ENCODE assay signal across 9 cellular contexts in genomic region chr15:96339662-96340347, GRCh38. TPM values are rescaled to one million over a fixed set of nuclear protein-coding genes. Genes with fewer than 3 reads are reported as not detected.
DNase-seq lines count a peak whose midpoint lies in the region; ATAC-seq and TF ChIP-seq lines count a peak whose summit lies in the region.
"Had no signal": no experiment of that assay in that cellular context is flagged by ENCODE, and none has a peak within 500 bp of the region (broad histone marks: within the 10 kb centered on the region; RNA-seq: fewer than 3 reads in every experiment).

No MANE protein-coding gene starts in this region.

- H3K9me3 ChIP-seq in SJSA1 (replicated peaks): no peaks in the 10 kb centered on the region
- H3K9me3 ChIP-seq: mucosa of descending colon had no signal

- H3K27me3 ChIP-seq in SJSA1 (replicated peaks): no peaks in the 10 kb centered on the region

- H3K27ac ChIP-seq in SJSA1: peak overlapping the region; percentile 84

- peaks cover 87% of the 10 kb centered on the region for H3K4me1 Mint-ChIP-seq in progenitor cell of endocrine pancreas (ENCODE audit: low read depth)

- H3K4me3 Mint-ChIP-seq in progenitor cell of endocrine pancreas (ENCODE audit: low read depth): peak overlapping the region; percentile 89

- H3K36me3 Mint-ChIP-seq in progenitor cell of endocrine pancreas (ENCODE audit: insufficient read depth): peaks cover 21% of the 10 kb centered on the region

- no peak for TF ChIP-seq CTCF in progenitor cell of endocrine pancreas (IDR thresholded peaks at IDR 0.05; ENCODE audit: unreplicated experiment)

- peak overlapping the region; percentile 97 for H3K27ac Mint-ChIP-seq in progenitor cell of endocrine pancreas

- no peak for ATAC-seq in HG03280 (IDR thresholded peaks at IDR 0.05; ENCODE audit: unreplicated experiment)

- H3K27me3 Mint-ChIP-seq in progenitor cell of endocrine pancreas: peaks cover 14% of the 10 kb centered on the region

- peak overlapping the region; percentile 55 for H3K4me3 ChIP-seq in SJSA1

- DNase-seq in EH (ENCODE audit: low read depth) (peak; percentile 24), SJSA1 (ENCODE audit: low read depth in 1 of 2, low spot score in 2 of 2) (peak in 1 of 2 experiments; percentile 59), fibroblast of peridontal ligament (ENCODE audit: extremely low read depth) (peak; percentile 49), progenitor cell of endocrine pancreas (ENCODE audit: low spot score, unreplicated experiment) (no peak), amniotic stem cell (lab: John Stamatoyannopoulos, UW) (no peak), mucosa of gallbladder (ENCODE audit: low spot score) (no peak)
- no peak for DNase-seq in stimulated activated CD4-positive, alpha-beta T cell treated with anti-CD3 and anti-CD28 coated beads, Interleukin-12 subunit alpha, Interleukin-12 subunit beta, amount 100 ng/mL, for 4 hours

- H3K4me1 ChIP-seq in SJSA1 (replicated peaks): peaks cover 37% of the 10 kb centered on the region

- H3K36me3 ChIP-seq in SJSA1: peaks cover 75% of the 10 kb centered on the region

- H3K9me3 Mint-ChIP-seq in progenitor cell of endocrine pancreas (ENCODE audit: low read depth): no peaks in the 10 kb centered on the region

RNA-seq across cellular contexts. Expression of gene NR2F2, which starts 9.3 kb away (rescaled TPM):
- 9.8 and 14.0 TPM in 2 replicates for total RNA-seq in SJSA1 (2014; rRNA removed; shearing (Covaris generic))
- total RNA-seq in progenitor cell of endocrine pancreas (40.3 and 48.6 TPM in 2 replicates), mucosa of gallbladder (288 TPM)

Comparison
In these comparisons a context has a peak if more than half of its experiments do, and no peak if none do; other contexts are left out.
1. DNase-seq: peak in EH (single experiment) and fibroblast of peridontal ligament (single experiment); none in progenitor cell of endocrine pancreas (single experiment), amniotic stem cell (single experiment), stimulated activated CD4-positive, alpha-beta T cell treated with anti-CD3 and anti-CD28 coated beads, Interleukin-12 subunit alpha, Interleukin-12 subunit beta, amount 100 ng/mL, for 4 hours (single experiment) and mucosa of gallbladder (single experiment).